Comparison of ENCODE assay signal across 25 cellular contexts in the genomic region with DNA sequence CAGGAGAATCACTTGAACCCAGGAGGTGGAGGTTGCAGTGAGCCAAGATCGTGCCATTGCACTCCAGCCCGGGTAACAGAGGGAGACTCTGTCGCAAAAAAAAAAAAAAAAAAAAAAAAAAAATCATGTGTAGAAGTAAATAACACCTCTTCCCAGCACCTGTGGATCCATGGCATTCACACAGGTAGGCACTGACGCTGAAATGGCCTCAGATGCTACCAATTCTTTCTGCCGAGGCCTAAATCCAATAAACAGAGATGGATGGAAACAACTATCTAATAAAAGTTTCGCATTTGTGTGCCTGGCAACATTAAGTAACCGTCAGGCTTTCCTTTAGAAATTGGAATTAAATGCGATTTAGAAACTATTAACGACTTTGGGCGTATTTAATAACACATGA. TPM values are rescaled to one million over a fixed set of nuclear protein-coding genes. Genes with fewer than 3 reads are reported as not detected.
"Had no signal": no experiment of that assay in that cellular context is flagged by ENCODE, and none has a peak within 500 bp of the region (broad histone marks: within the 10 kb centered on the region; RNA-seq: fewer than 3 reads in every experiment).

No MANE protein-coding gene starts in this region.

- H3K9me3 ChIP-seq: left lung, prostate gland, stomach had no signal

- H3K36me3 ChIP-seq: brain microvascular endothelial cell, left lung, prostate gland, stomach had no signal

- H3K27ac ChIP-seq: brain microvascular endothelial cell, dorsolateral prefrontal cortex, left lung, prostate gland, skin epidermis, stomach had no signal

- DNase-seq: activated CD4-positive, alpha-beta T cell treated with anti-CD3 and anti-CD28 coated beads, Interleukin-2, amount 50 U/mL, for 1 hour; activated CD8-positive, alpha-beta memory T cell treated with anti-CD3 and anti-CD28 coated beads, Interleukin-2, amount 50 U/mL, for 4 hours; activated effector memory CD4-positive, alpha-beta T cell treated with anti-CD3 and anti-CD28 coated beads, Interleukin-2, amount 50 U/mL, for 16 hours; activated naive CD4-positive, alpha-beta T cell treated with anti-CD3 and anti-CD28 coated beads, Interleukin-2, amount 50 U/mL, for 16 hours; activated T-cell treated with anti-CD3 and anti-CD28 coated beads, Interleukin-2, amount 50 U/mL, for 4 hours; aorta; brain microvascular endothelial cell; central memory CD4-positive, alpha-beta T cell; dorsolateral prefrontal cortex; foreskin melanocyte; left lung; right cardiac atrium; stimulated activated CD4-positive, alpha-beta T cell treated with anti-CD3 and anti-CD28 coated beads, Interleukin-4, amount 100 ng/mL, for 24 hours; stomach had no signal

- FAIRE-seq: colon had no signal

- H3K36me3 Mint-ChIP-seq: stimulated activated effector memory CD8-positive, alpha-beta T cell treated with anti-CD3 and anti-CD28 coated beads, Interleukin-12 subunit alpha, Interleukin-12 subunit beta, amount 100 ng/mL, for 72 hours; type B pancreatic cell had no signal

- H3K4me3 ChIP-seq: dorsolateral prefrontal cortex, left lung, prostate gland, skin epidermis, stomach had no signal

- H3K4me3 Mint-ChIP-seq: activated T-cell treated with anti-CD3 and anti-CD28 coated beads, Interleukin-2, amount 50 U/mL, for 4 hours; neural crest cell; stimulated activated effector memory CD8-positive, alpha-beta T cell treated with anti-CD3 and anti-CD28 coated beads, Interleukin-12 subunit alpha, Interleukin-12 subunit beta, amount 100 ng/mL, for 72 hours had no signal

- H3K4me1 Mint-ChIP-seq: neural crest cell; stimulated activated effector memory CD8-positive, alpha-beta T cell treated with anti-CD3 and anti-CD28 coated beads, Interleukin-12 subunit alpha, Interleukin-12 subunit beta, amount 100 ng/mL, for 72 hours had no signal

- H3K9me3 Mint-ChIP-seq: activated T-cell treated with anti-CD3 and anti-CD28 coated beads, Interleukin-2, amount 50 U/mL, for 4 hours; neural crest cell; stimulated activated effector memory CD8-positive, alpha-beta T cell treated with anti-CD3 and anti-CD28 coated beads, Interleukin-12 subunit alpha, Interleukin-12 subunit beta, amount 100 ng/mL, for 72 hours; type B pancreatic cell had no signal

- ATAC-seq: activated T-cell treated with anti-CD3 and anti-CD28 coated beads, Interleukin-2, amount 50 U/mL, for 4 hours; stimulated activated effector memory CD8-positive, alpha-beta T cell treated with anti-CD3 and anti-CD28 coated beads, Interleukin-12 subunit alpha, Interleukin-12 subunit beta, amount 100 ng/mL, for 72 hours had no signal

- H3K4me1 ChIP-seq: prostate gland had no signal

- H3K27ac Mint-ChIP-seq: stimulated activated effector memory CD8-positive, alpha-beta T cell treated with anti-CD3 and anti-CD28 coated beads, Interleukin-12 subunit alpha, Interleukin-12 subunit beta, amount 100 ng/mL, for 72 hours; type B pancreatic cell had no signal

RNA-seq across cellular contexts. Expression of a gene that starts 10.3 kb away (rescaled TPM):
- total RNA-seq: epithelial cell of proximal tubule had no signal

RNA-seq across cellular contexts. Expression of a gene that starts 35.9 kb away (rescaled TPM):
- total RNA-seq: activated T-cell treated with anti-CD3 and anti-CD28 coated beads, Interleukin-2, amount 50 U/mL, for 4 hours; aorta; epithelial cell of proximal tubule; kidney epithelial cell; left lung; lung microvascular endothelial cell; myocyte; neural crest cell; right cardiac atrium; stomach; temporal lobe had no signal
- polyA plus RNA-seq: aorta, right cardiac atrium, stomach had no signal
